ENCODE assay signal across 12 cellular contexts in genomic region chr9:77848428-77848827, GRCh38.
DNase-seq lines count a peak whose midpoint lies in the region; ATAC-seq and TF ChIP-seq lines count a peak whose summit lies in the region.
"Had no signal": no experiment of that assay in that cellular context is flagged by ENCODE, and none has a peak within 500 bp of the region (broad histone marks: within the 10 kb centered on the region; RNA-seq: fewer than 3 reads in every experiment).

No MANE protein-coding gene starts in this region.

- TF ChIP-seq POLR2A in suprapubic skin (IDR thresholded peaks at IDR 0.05) (no peak), lower leg skin (IDR thresholded peaks at IDR 0.05) (no peak)

- intact Hi-C loops in colonic mucosa (cut with DNase I) = loop anchor here (10.0 kb wide), 1 partner anchor 186 kb away; the partner anchor contains the start of gene GNAQ
- intact Hi-C loops in lower leg skin (cut with DNase I; ENCODE audit: low total_unique reads) = no loop called here

- DNase-seq in RPMI7951 (ENCODE audit: low read depth) (peak; percentile 46), colonic mucosa (no peak), middle frontal gyrus (ENCODE audit: extremely low spot score, low spot score) (peak; percentile 40), suprapubic skin (ENCODE audit: low spot score in 2 of 2) (peak in 1 of 2 donors; percentile 56), lower leg skin (ENCODE audit: low spot score in 2 of 2) (no peak), NCI-H2081 treated with DMSO at 0.1 percent for 48 hours (lab: John Stamatoyannopoulos, UW) (no peak)
- DNase-seq in stimulated activated naive CD4-positive, alpha-beta T cell (lab: John Stamatoyannopoulos, UW) = no peak
- DNase-seq: activated T-cell treated with anti-CD3 and anti-CD28 coated beads, Interleukin-2, amount 50 U/mL, for 4 hours; effector CD8-positive, alpha-beta T cell; NCI-H1694 had no signal

- ATAC-seq in GM21390 (IDR thresholded peaks at IDR 0.05; ENCODE audit: unreplicated experiment) = no peak
- ATAC-seq: activated T-cell treated with anti-CD3 and anti-CD28 coated beads, Interleukin-2, amount 50 U/mL, for 4 hours had no signal

- H3K36me3 ChIP-seq in colonic mucosa (no peaks in the 10 kb centered on the region), suprapubic skin (no peaks in the 10 kb centered on the region)
- H3K36me3 ChIP-seq: pancreas had no signal

- H3K27me3 ChIP-seq in colonic mucosa = no peaks in the 10 kb centered on the region
- H3K27me3 ChIP-seq in suprapubic skin = no peaks in the 10 kb centered on the region
- H3K27me3 ChIP-seq: pancreas had no signal

- TF ChIP-seq CTCF in colonic mucosa (IDR thresholded peaks at IDR 0.05) (no peak), suprapubic skin (IDR thresholded peaks at IDR 0.05) (no peak), lower leg skin (IDR thresholded peaks at IDR 0.05) (no peak)

- no peaks in the 10 kb centered on the region for H3K9me3 ChIP-seq in colonic mucosa
- H3K9me3 ChIP-seq in suprapubic skin = no peaks in the 10 kb centered on the region
- H3K9me3 ChIP-seq: pancreas had no signal

- H3K4me3 ChIP-seq in colonic mucosa (no peak overlapping the region), suprapubic skin (no peak overlapping the region), lower leg skin (ENCODE audit: low read depth, poor library complexity, severe bottlenecking) (no peak overlapping the region)
- H3K4me3 ChIP-seq: pancreas had no signal

- H3K27ac ChIP-seq in colonic mucosa (peak overlapping the region; percentile 5), suprapubic skin (peak overlapping the region; percentile 77)

- no peak overlapping the region for H3K9ac ChIP-seq in colonic mucosa (ENCODE audit: low read depth in 2 of 2, low read length in 2 of 2)

- WGBS in suprapubic skin = 60% methylated on average over 2 of the region's 2 CpGs
- 36 to 65% methylated on average over 2 of the region's 2 CpGs for WGBS in lower leg skin, 2 donors

- H3K4me1 ChIP-seq in colonic mucosa (no peaks in the 10 kb centered on the region), suprapubic skin (peaks cover 29% of the 10 kb centered on the region)

- no peak for TF ChIP-seq EP300 in suprapubic skin (IDR thresholded peaks at IDR 0.05)

Comparison
In these comparisons a context has a peak if more than half of its experiments do, and no peak if none do; other contexts are left out.
1. DNase-seq: peak in RPMI7951 (single experiment) and middle frontal gyrus (single experiment); none in colonic mucosa (single experiment), lower leg skin (0 of 2), stimulated activated naive CD4-positive, alpha-beta T cell (0 of 6) and NCI-H2081 treated with DMSO at 0.1 percent for 48 hours (single experiment).